ENCODE assay signal across 26 cellular contexts in the genomic region with DNA sequence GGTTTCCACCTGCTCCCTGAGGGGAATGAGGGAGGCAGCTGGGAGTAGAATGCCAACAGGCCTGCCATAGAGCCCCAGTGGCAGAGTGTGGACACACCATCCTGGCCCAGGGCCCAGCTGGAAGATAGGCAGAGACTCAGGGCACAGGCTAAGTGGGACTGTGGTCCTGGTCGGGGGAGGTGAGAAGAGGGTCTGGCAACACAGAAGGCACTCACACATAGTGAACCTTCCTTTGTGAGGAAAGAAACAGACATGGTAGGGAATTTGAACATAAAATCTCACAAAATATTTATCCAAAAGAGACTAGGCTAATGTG. TPM values are rescaled to one million over a fixed set of nuclear protein-coding genes. Genes with fewer than 3 reads are reported as not detected.
A peak's percentile ranks its signal among the peaks of the same experiment; 100 is the strongest.
DNase-seq lines count a peak whose midpoint lies in the region; ATAC-seq and TF ChIP-seq lines count a peak whose summit lies in the region.
"Had no signal": no experiment of that assay in that cellular context is flagged by ENCODE, and none has a peak within 500 bp of the region (broad histone marks: within the 10 kb centered on the region; RNA-seq: fewer than 3 reads in every experiment).

No MANE protein-coding gene starts in this region.

- peaks cover 11 to 16% of the 10 kb centered on the region in 2 donors for H3K27me3 Mint-ChIP-seq in natural killer cell treated with Interleukin-12 subunit alpha and Interleukin-12 subunit beta and Interleukin-15 and Interleukin-18, amount 100 ng/mL, for 72 hours
- H3K27me3 Mint-ChIP-seq in natural killer cell (ENCODE audit: low read depth in 2 of 2) (peaks cover 2 to 19% of the 10 kb centered on the region in 2 donors), neural progenitor cell (ENCODE audit: insufficient read depth, low read depth) (no peaks in the 10 kb centered on the region)
- H3K27me3 Mint-ChIP-seq in stimulated activated naive CD8-positive, alpha-beta T cell treated with anti-CD3 and anti-CD28 coated beads, Interleukin-15, amount 100 ng/mL, for 72 hours = peaks cover 29% of the 10 kb centered on the region
- H3K27me3 Mint-ChIP-seq: CD4-positive, CD25-positive, alpha-beta regulatory T cell had no signal

- no peaks in the 10 kb centered on the region for H3F3A ChIP-seq in neural progenitor cell (ENCODE audit: low read depth)

- peak; percentile 17 to 36 for ATAC-seq in natural killer cell treated with Interleukin-12 subunit alpha and Interleukin-12 subunit beta and Interleukin-15 and Interleukin-18, amount 100 ng/mL, for 72 hours
- no peak for ATAC-seq in natural killer cell
- ATAC-seq in left lobe of liver = peak; percentile 64
- ATAC-seq in stimulated activated naive CD8-positive, alpha-beta T cell treated with anti-CD3 and anti-CD28 coated beads, Interleukin-15, amount 100 ng/mL, for 72 hours = peak; percentile 62
- ATAC-seq: body of pancreas had no signal

- H3K9me3 ChIP-seq in OCI-LY3 (ENCODE audit: insufficient read depth, low read length) = no peaks in the 10 kb centered on the region
- no peaks in the 10 kb centered on the region for H3K9me3 ChIP-seq in neural progenitor cell (ENCODE audit: low read depth)
- H3K9me3 ChIP-seq: body of pancreas, thyroid gland had no signal

- H3K4me2 ChIP-seq in OCI-LY3 (ENCODE audit: low read length) = no peak overlapping the region
- H3K4me2 ChIP-seq in neural progenitor cell = no peak overlapping the region
- H3K4me2 ChIP-seq: KMS-11 had no signal

- H3K36me3 Mint-ChIP-seq in natural killer cell treated with Interleukin-12 subunit alpha and Interleukin-12 subunit beta and Interleukin-15 and Interleukin-18, amount 100 ng/mL, for 72 hours = peaks cover 6% of the 10 kb centered on the region
- H3K36me3 Mint-ChIP-seq in natural killer cell = no peaks in the 10 kb centered on the region
- H3K36me3 Mint-ChIP-seq in neural progenitor cell = no peaks in the 10 kb centered on the region
- H3K36me3 Mint-ChIP-seq: naive B cell had no signal

- peaks cover 17% of the 10 kb centered on the region for H3K4me1 ChIP-seq in OCI-LY3 (ENCODE audit: low read length)
- peaks cover 14% of the 10 kb centered on the region for H3K4me1 ChIP-seq in neural progenitor cell
- H3K4me1 ChIP-seq: body of pancreas had no signal

- H3K27ac Mint-ChIP-seq in natural killer cell treated with Interleukin-12 subunit alpha and Interleukin-12 subunit beta and Interleukin-15 and Interleukin-18, amount 100 ng/mL, for 72 hours = no peak overlapping the region
- H3K27ac Mint-ChIP-seq in natural killer cell = no peak overlapping the region
- peak overlapping the region in 1 of 2 donors; percentile 42 for H3K27ac Mint-ChIP-seq in stimulated activated naive CD8-positive, alpha-beta T cell treated with anti-CD3 and anti-CD28 coated beads, Interleukin-15, amount 100 ng/mL, for 72 hours
- H3K27ac Mint-ChIP-seq in neural progenitor cell = no peak overlapping the region
- H3K27ac Mint-ChIP-seq: activated CD4-positive, alpha-beta T cell treated with anti-CD3 and anti-CD28 coated beads for 36 hours; T-helper 1 cell treated with Interleukin-12 subunit alpha and Interleukin-12 subunit beta and Interleukin-4 antibody, amounts not matched to agents 30 μg/mL and 1 μg/mL, for 36 hours had no signal

- no peaks in the 10 kb centered on the region for H3K36me3 ChIP-seq in OCI-LY3 (replicated peaks; ENCODE audit: low read depth, low read length)
- H3K36me3 ChIP-seq in neural progenitor cell = no peaks in the 10 kb centered on the region
- H3K36me3 ChIP-seq: thyroid gland had no signal

- intact Hi-C loops in natural killer cell (cut with micrococcal nuclease) = no loop called here

- H3K27ac ChIP-seq in OCI-LY3 (ENCODE audit: low read length) = no peak overlapping the region
- H3K27ac ChIP-seq in neural progenitor cell = no peak overlapping the region
- H3K27ac ChIP-seq: body of pancreas, KMS-11, thyroid gland had no signal

- no peak for DNase-seq in natural killer cell treated with Interleukin-12 subunit alpha and Interleukin-12 subunit beta and Interleukin-15 and Interleukin-18, amount 100 ng/mL, for 72 hours (ENCODE audit: low spot score)
- DNase-seq in natural killer cell (no peak), left lobe of liver (ENCODE audit: low spot score) (no peak), neural progenitor cell (ENCODE audit: low spot score) (no peak), middle frontal gyrus (ENCODE audit: extremely low spot score, low spot score) (no peak), foreskin melanocyte (no peak)
- DNase-seq in stimulated activated naive CD8-positive, alpha-beta T cell treated with anti-CD3 and anti-CD28 coated beads, Interleukin-15, amount 100 ng/mL, for 72 hours = no peak
- DNase-seq: activated gamma-delta T cell; activated T-cell treated with anti-CD3 and anti-CD28 coated beads, Interleukin-2, amount 50 U/mL, for 1 hour; body of pancreas; CD4-positive, CD25-positive, alpha-beta regulatory T cell; DMS153; GDM1; head of caudate nucleus; kidney glomerular epithelial cell; mammary epithelial cell; naive B cell; NCI-H187; NCI-H345; NK-92 treated with Interleukin-12 subunit alpha and Interleukin-12 subunit beta, amount 100 ng/mL, for 24 hours; stimulated activated naive CD4-positive, alpha-beta T cell; thyroid gland had no signal

- no peaks in the 10 kb centered on the region for H3K4me1 Mint-ChIP-seq in natural killer cell treated with Interleukin-12 subunit alpha and Interleukin-12 subunit beta and Interleukin-15 and Interleukin-18, amount 100 ng/mL, for 72 hours (ENCODE audit: low read depth in 2 of 2)
- H3K4me1 Mint-ChIP-seq in natural killer cell (no peaks in the 10 kb centered on the region), neural progenitor cell (peaks cover 9% of the 10 kb centered on the region)
- H3K4me1 Mint-ChIP-seq in stimulated activated naive CD8-positive, alpha-beta T cell treated with anti-CD3 and anti-CD28 coated beads, Interleukin-15, amount 100 ng/mL, for 72 hours = peaks cover 12% of the 10 kb centered on the region
- H3K4me1 Mint-ChIP-seq: naive B cell had no signal

- H3K79me2 ChIP-seq in OCI-LY3 (ENCODE audit: low read length) (no peaks in the 10 kb centered on the region), neural progenitor cell (ENCODE audit: low read depth) (no peaks in the 10 kb centered on the region)

- H2AFZ ChIP-seq in OCI-LY3 (ENCODE audit: low read depth, low read length) (peak overlapping the region; percentile 64; the same call in 1 of the 2 replicates), neural progenitor cell (replicated peaks) (no peak overlapping the region)

- TF ChIP-seq CTCF in natural killer cell (IDR thresholded peaks at IDR 0.05) (no peak), OCI-LY3 (IDR thresholded peaks at IDR 0.05; ENCODE audit: low read depth, low read length) (no peak), neural progenitor cell (IDR thresholded peaks at IDR 0.05) (no peak)

- H3K27me3 ChIP-seq in OCI-LY3 (ENCODE audit: low read depth, low read length) = no peaks in the 10 kb centered on the region
- no peaks in the 10 kb centered on the region for H3K27me3 ChIP-seq in neural progenitor cell
- H3K27me3 ChIP-seq: body of pancreas, thyroid gland had no signal

- no peaks in the 10 kb centered on the region for H3K9me3 Mint-ChIP-seq in natural killer cell treated with Interleukin-12 subunit alpha and Interleukin-12 subunit beta and Interleukin-15 and Interleukin-18, amount 100 ng/mL, for 72 hours
- H3K9me3 Mint-ChIP-seq in natural killer cell (no peaks in the 10 kb centered on the region), neural progenitor cell (no peaks in the 10 kb centered on the region)
- H3K9me3 Mint-ChIP-seq in stimulated activated naive CD8-positive, alpha-beta T cell treated with anti-CD3 and anti-CD28 coated beads, Interleukin-15, amount 100 ng/mL, for 72 hours = no peaks in the 10 kb centered on the region
- H3K9me3 Mint-ChIP-seq: naive B cell; T-helper 1 cell treated with Interleukin-12 subunit alpha and Interleukin-12 subunit beta and Interleukin-4 antibody, amounts not matched to agents 30 μg/mL and 1 μg/mL, for 36 hours had no signal

- no peak overlapping the region for H3K4me3 Mint-ChIP-seq in natural killer cell treated with Interleukin-12 subunit alpha and Interleukin-12 subunit beta and Interleukin-15 and Interleukin-18, amount 100 ng/mL, for 72 hours
- H3K4me3 Mint-ChIP-seq in natural killer cell = no peak overlapping the region
- H3K4me3 Mint-ChIP-seq in stimulated activated naive CD8-positive, alpha-beta T cell treated with anti-CD3 and anti-CD28 coated beads, Interleukin-15, amount 100 ng/mL, for 72 hours = no peak overlapping the region
- no peak overlapping the region for H3K4me3 Mint-ChIP-seq in neural progenitor cell
- H3K4me3 Mint-ChIP-seq: activated CD4-positive, alpha-beta T cell treated with anti-CD3 and anti-CD28 coated beads for 36 hours; CD4-positive, CD25-positive, alpha-beta regulatory T cell; T-helper 1 cell treated with Interleukin-12 subunit alpha and Interleukin-12 subunit beta and Interleukin-4 antibody, amounts not matched to agents 30 μg/mL and 1 μg/mL, for 36 hours had no signal

- H3K9ac ChIP-seq in OCI-LY3 (ENCODE audit: low read length) (no peak overlapping the region), neural progenitor cell (no peak overlapping the region)
- H3K9ac ChIP-seq: KMS-11 had no signal

- H3K4me3 ChIP-seq in OCI-LY3 (ENCODE audit: low read length) (no peak overlapping the region), neural progenitor cell (no peak overlapping the region)
- H3K4me3 ChIP-seq: body of pancreas, thyroid gland had no signal

- H4K20me1 ChIP-seq in OCI-LY3 (ENCODE audit: insufficient read depth, low read length) (no peaks in the 10 kb centered on the region), neural progenitor cell (ENCODE audit: low read depth) (no peaks in the 10 kb centered on the region)

RNA-seq across cellular contexts. Expression of gene WDR36, which starts 41.2 kb away (rescaled TPM):
- 10 to 100 TPM; 34.7 to 45.0 TPM for total RNA-seq in natural killer cell treated with Interleukin-12 subunit alpha and Interleukin-12 subunit beta and Interleukin-15 and Interleukin-18, amount 100 ng/mL, for 72 hours
- total RNA-seq in natural killer cell (10 to 100 TPM; 23.0 to 24.8 (median 23.9) TPM), left lobe of liver (12.1 TPM), neural progenitor cell (ENCODE audit: low replicate concordance) (38.5 and 60.1 TPM in 2 replicates)

Comparison
In these comparisons a context has a peak if more than half of its experiments do, and no peak if none do; other contexts are left out.
1. ATAC-seq: peak in natural killer cell treated with Interleukin-12 subunit alpha and Interleukin-12 subunit beta and Interleukin-15 and Interleukin-18, amount 100 ng/mL, for 72 hours (2 of 2), left lobe of liver (single experiment) and stimulated activated naive CD8-positive, alpha-beta T cell treated with anti-CD3 and anti-CD28 coated beads, Interleukin-15, amount 100 ng/mL, for 72 hours (single experiment); none in natural killer cell (0 of 3).